In genomic region chr17:20156196-20157077, GRCh38 we compare ENCODE assay signal across 8 cellular contexts.
DNase-seq lines count a peak whose midpoint lies in the region; ATAC-seq, FAIRE-seq and TF ChIP-seq lines count a peak whose summit lies in the region.

No MANE protein-coding gene starts in this region.

- peak overlapping the region; percentile 47 for H3K27ac ChIP-seq in AG04450 (ENCODE audit: low read depth, low read length)
- H3K27ac ChIP-seq in layer of hippocampus (ENCODE audit: low read depth, low read length) = peak overlapping the region; percentile 50

- H3K9me3 ChIP-seq in AG04450 (ENCODE audit: control insufficient read depth, insufficient read depth, low read length) = no peaks in the 10 kb centered on the region

- TF ChIP-seq CTCF in AG04450 (IDR thresholded peaks at IDR 0.05; ENCODE audit: low read depth, low read length) = no peak
- no peak for TF ChIP-seq CTCF in bronchial epithelial cell (IDR thresholded peaks at IDR 0.05; ENCODE audit: insufficient read depth, low read length, severe bottlenecking)

- ATAC-seq in GM18511 (IDR thresholded peaks at IDR 0.05; ENCODE audit: unreplicated experiment) = peak; percentile 32
- peak; percentile 28 for ATAC-seq in HG03045 (IDR thresholded peaks at IDR 0.05; ENCODE audit: unreplicated experiment)

- no peak for FAIRE-seq in bronchial epithelial cell (lab: Jason Lieb, UNC)

- CTCF ChIA-PET in AG04450 (lab: Charles Lee) = no interaction called here

- H3K4me3 ChIP-seq in AG04450 (ENCODE audit: low read depth, low read length) (peak overlapping the region; percentile 78), bronchial epithelial cell (ENCODE audit: low read depth, low read length) (peak overlapping the region; percentile 69)

- no peaks in the 10 kb centered on the region for H3K36me3 ChIP-seq in bronchial epithelial cell (ENCODE audit: control insufficient read depth, insufficient read depth, low read length)

- POLR2A ChIA-PET in AG04450 (lab: Yijun Ruan, JAX) = interaction anchor here (0.5 to 2.1 kb wide), 11 partner anchors 15 to 142 kb away, joined by 3 to 11 read pairs (median 4); no protein-coding TSS in a partner anchor

- DNase-seq in AG04450 (ENCODE audit: low read depth, low spot score) = no peak
- peak; percentile 39 for DNase-seq in RKO (ENCODE audit: low spot score)
- DNase-seq in bronchial epithelial cell (ENCODE audit: low read depth) = peak; percentile 73
- peak; percentile 3 for DNase-seq in stimulated activated CD8-positive, alpha-beta memory T cell treated with anti-CD3 and anti-CD28 coated beads, Interleukin-12 subunit alpha, Interleukin-12 subunit beta, amount 100 ng/mL, for 1 hour (ENCODE audit: low read depth)
- DNase-seq in MV-4-11 (lab: John Stamatoyannopoulos, UW) = no peak

- H3K27me3 ChIP-seq in AG04450 (ENCODE audit: control insufficient read depth, insufficient read depth, low read length) (no peaks in the 10 kb centered on the region), bronchial epithelial cell (ENCODE audit: control insufficient read depth, insufficient read depth, low read length) (no peaks in the 10 kb centered on the region), layer of hippocampus (ENCODE audit: control insufficient read depth, insufficient read depth, low read length) (no peaks in the 10 kb centered on the region)

Comparison
In these comparisons a context has a peak if more than half of its experiments do, and no peak if none do; other contexts are left out.
1. DNase-seq: peak in RKO (single experiment), bronchial epithelial cell (single experiment) and stimulated activated CD8-positive, alpha-beta memory T cell treated with anti-CD3 and anti-CD28 coated beads, Interleukin-12 subunit alpha, Interleukin-12 subunit beta, amount 100 ng/mL, for 1 hour (single experiment); none in AG04450 (single experiment) and MV-4-11 (single experiment).